Comparison of ENCODE assay signal across 8 cellular contexts in the genomic region with DNA sequence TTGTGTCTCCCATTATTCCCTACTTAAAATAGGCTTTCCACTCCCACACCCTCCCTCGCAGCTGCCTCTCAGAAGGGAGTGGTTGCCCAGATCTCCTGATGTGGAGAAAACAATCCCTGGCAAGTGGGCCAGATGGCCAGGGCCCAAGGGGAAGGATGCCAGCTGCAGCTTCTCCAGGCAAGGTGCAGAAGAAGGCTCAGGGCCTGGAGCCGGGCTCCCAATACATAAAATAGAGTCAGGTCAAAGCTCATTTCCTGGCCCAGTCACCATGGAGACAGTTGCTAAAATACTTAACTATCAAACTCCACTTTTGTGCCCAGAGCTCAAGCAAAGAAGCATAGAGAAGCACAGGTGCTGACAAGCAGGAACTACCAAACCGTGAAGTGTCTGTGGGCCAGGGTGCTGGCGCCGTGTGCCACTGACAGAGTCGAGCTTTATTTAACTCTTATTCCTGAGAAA.
DNase-seq lines count a peak whose midpoint lies in the region; ATAC-seq lines count a peak whose summit lies in the region.

No MANE protein-coding gene starts in this region.

- no peak for ATAC-seq in HG03469 (IDR thresholded peaks at IDR 0.05; ENCODE audit: unreplicated experiment)

- H3K27ac ChIP-seq in muscle layer of colon (ENCODE audit: low read depth, low read length), result peak overlapping the region; percentile 14

- H3K4me3 ChIP-seq in muscle layer of colon (ENCODE audit: low read depth in 1 of 2, low read length in 2 of 2) (no peak overlapping the region), HAP-1 (no peak overlapping the region)

- H3K27me3 ChIP-seq in muscle layer of colon (ENCODE audit: control insufficient read depth in 1 of 2, insufficient read depth in 2 of 2, low read length in 2 of 2), result no peaks in the 10 kb centered on the region
- H3K27me3 ChIP-seq in HAP-1 (ENCODE audit: low read depth), result no peaks in the 10 kb centered on the region

- H3K9me3 ChIP-seq in muscle layer of colon (ENCODE audit: low read length) (no peaks in the 10 kb centered on the region), HAP-1 (no peaks in the 10 kb centered on the region)

- DNase-seq in NCI-H510A treated with DMSO at 0.1 percent for 48 hours (lab: John Stamatoyannopoulos, UW) (peak; percentile 58), NCI-H510A (lab: John Stamatoyannopoulos, UW) (no peak), NCI-H1694 (lab: John Stamatoyannopoulos, UW) (peak; percentile 82), cerebellar cortex (ENCODE audit: low spot score) (peak; percentile 18), HAP-1 (ENCODE audit: low spot score in 2 of 2) (no peak), activated T-cell treated with anti-CD3 and anti-CD28 coated beads for 4 hours (no peak)

- in situ Hi-C loops in HAP-1 (cut with MboI; ENCODE audit: low sequenced_read_pairs), result no loop called here

- no peak overlapping the region for H3K9ac ChIP-seq in muscle layer of colon (ENCODE audit: low read length)

- H3K36me3 ChIP-seq in muscle layer of colon (ENCODE audit: insufficient read depth, low read length) (no peaks in the 10 kb centered on the region), HAP-1 (replicated peaks) (no peaks in the 10 kb centered on the region)

- H3K4me1 ChIP-seq in muscle layer of colon (ENCODE audit: insufficient read depth, low read length) (peaks cover 15% of the 10 kb centered on the region), HAP-1 (no peaks in the 10 kb centered on the region)

Comparison
In these comparisons a context has a peak if more than half of its experiments do, and no peak if none do; other contexts are left out.
1. DNase-seq: peak in NCI-H510A treated with DMSO at 0.1 percent for 48 hours (single experiment), NCI-H1694 (single experiment) and cerebellar cortex (single experiment); none in NCI-H510A (single experiment), HAP-1 (0 of 2) and activated T-cell treated with anti-CD3 and anti-CD28 coated beads for 4 hours (single experiment).